In the genomic region with DNA sequence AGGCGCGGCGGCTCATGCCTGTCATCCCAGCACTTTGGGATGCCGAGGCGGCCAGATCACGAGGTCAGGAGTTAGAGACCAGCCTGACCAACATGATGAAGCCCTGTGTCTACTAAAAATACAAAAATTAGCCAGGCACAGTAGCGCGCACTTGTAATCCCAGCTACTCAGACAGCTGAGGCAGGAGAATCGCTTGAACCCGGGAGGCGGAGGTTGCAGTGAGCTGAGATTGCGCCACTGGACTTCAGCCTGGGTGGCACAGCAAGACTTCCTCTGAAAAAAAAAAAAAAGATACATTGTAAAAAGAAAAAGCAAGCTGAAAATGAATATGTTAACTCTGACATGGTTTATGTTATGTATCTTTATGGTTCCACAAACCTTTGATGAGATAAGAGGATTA, we compare ENCODE assay signal across 1 cellular context.
TF ChIP-seq lines count a peak whose summit lies in the region.

No MANE protein-coding gene starts in this region.

TF ChIP-seq in HepG2, 621 proteins besides CTCF, POLR2A, EP300 and RAD21:
- peak; percentile 62; the same call in 1 of the 2 replicates for TF ChIP-seq CEBPB (IDR thresholded peaks at IDR 0.05; ENCODE audit: borderline replicate concordance, low read depth, low read length)
- TF ChIP-seq ZNF564 (CRISPR knock-in tag; IDR thresholded peaks at IDR 0.05), result peak; percentile 95
- no peak for TF ChIP-seq SATB2 (CRISPR knock-in tag; IDR thresholded peaks at IDR 0.05)
- TF ChIP-seq ZFP36 (IDR thresholded peaks at IDR 0.05; ENCODE audit: borderline replicate concordance, low read depth, low read length, partially characterized antibody), result no peak
- peak; percentile 45 for TF ChIP-seq HNF4A (CRISPR knock-in tag; IDR thresholded peaks at IDR 0.05)
- TF ChIP-seq, protein P1, sequence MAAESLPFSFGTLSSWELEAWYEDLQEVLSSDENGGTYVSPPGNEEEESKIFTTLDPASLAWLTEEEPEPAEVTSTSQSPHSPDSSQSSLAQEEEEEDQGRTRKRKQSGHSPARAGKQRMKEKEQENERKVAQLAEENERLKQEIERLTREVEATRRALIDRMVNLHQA (CRISPR knock-in tag; IDR thresholded peaks at IDR 0.05), result no peak
- TF ChIP-seq ZNF331 (CRISPR knock-in tag; IDR thresholded peaks at IDR 0.05), result no peak
- TF ChIP-seq, protein P2, sequence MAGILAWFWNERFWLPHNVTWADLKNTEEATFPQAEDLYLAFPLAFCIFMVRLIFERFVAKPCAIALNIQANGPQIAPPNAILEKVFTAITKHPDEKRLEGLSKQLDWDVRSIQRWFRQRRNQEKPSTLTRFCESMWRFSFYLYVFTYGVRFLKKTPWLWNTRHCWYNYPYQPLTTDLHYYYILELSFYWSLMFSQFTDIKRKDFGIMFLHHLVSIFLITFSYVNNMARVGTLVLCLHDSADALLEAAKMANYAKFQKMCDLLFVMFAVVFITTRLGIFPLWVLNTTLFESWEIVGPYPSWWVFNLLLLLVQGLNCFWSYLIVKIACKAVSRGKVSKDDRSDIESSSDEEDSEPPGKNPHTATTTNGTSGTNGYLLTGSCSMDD (CRISPR knock-in tag; IDR thresholded peaks at IDR 0.05), result no peak
- TF ChIP-seq, protein P3, sequence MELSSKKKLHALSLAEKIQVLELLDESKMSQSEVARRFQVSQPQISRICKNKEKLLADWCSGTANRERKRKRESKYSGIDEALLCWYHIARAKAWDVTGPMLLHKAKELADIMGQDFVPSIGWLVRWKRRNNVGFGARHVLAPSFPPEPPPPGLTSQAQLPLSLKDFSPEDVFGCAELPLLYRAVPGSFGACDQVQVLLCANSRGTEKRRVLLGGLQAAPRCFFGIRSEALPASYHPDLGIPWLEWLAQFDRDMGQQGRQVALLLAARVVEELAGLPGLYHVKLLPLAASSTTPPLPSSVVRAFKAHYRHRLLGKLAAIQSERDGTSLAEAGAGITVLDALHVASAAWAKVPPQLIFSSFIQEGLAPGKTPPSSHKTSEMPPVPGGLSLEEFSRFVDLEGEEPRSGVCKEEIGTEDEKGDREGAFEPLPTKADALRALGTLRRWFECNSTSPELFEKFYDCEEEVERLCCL (CRISPR knock-in tag; IDR thresholded peaks at IDR 0.05; ENCODE audit: borderline replicate concordance), result no peak
- TF ChIP-seq, protein P4, sequence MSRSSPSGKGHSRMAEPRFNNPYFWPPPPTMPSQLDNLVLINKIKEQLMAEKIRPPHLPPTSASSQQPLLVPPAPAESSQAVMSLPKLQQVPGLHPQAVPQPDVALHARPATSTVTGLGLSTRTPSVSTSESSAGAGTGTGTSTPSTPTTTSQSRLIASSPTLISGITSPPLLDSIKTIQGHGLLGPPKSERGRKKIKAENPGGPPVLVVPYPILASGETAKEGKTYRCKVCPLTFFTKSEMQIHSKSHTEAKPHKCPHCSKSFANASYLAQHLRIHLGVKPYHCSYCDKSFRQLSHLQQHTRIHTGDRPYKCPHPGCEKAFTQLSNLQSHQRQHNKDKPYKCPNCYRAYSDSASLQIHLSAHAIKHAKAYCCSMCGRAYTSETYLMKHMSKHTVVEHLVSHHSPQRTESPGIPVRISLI (CRISPR knock-in tag; IDR thresholded peaks at IDR 0.05; ENCODE audit: borderline replicate concordance), result peak; percentile 66
- no peak for TF ChIP-seq MTF2 (CRISPR knock-in tag; IDR thresholded peaks at IDR 0.05; ENCODE audit: borderline replicate concordance)
- TF ChIP-seq JUN (CRISPR knock-in tag; IDR thresholded peaks at IDR 0.05), result no peak
- no peak for TF ChIP-seq TCF12 (IDR thresholded peaks at IDR 0.05)
- 0 out of 2 replicates have a peak, but pooled peaks have one; percentile 7 for TF ChIP-seq TCF12 (CRISPR knock-in tag; IDR thresholded peaks at IDR 0.05)
- peak; percentile 66 for TF ChIP-seq CEBPG (CRISPR knock-in tag; IDR thresholded peaks at IDR 0.05)
- TF ChIP-seq, protein P5, sequence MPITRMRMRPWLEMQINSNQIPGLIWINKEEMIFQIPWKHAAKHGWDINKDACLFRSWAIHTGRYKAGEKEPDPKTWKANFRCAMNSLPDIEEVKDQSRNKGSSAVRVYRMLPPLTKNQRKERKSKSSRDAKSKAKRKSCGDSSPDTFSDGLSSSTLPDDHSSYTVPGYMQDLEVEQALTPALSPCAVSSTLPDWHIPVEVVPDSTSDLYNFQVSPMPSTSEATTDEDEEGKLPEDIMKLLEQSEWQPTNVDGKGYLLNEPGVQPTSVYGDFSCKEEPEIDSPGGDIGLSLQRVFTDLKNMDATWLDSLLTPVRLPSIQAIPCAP (CRISPR knock-in tag; IDR thresholded peaks at IDR 0.05; ENCODE audit: low read depth), result no peak
- TF ChIP-seq SALL1 (CRISPR knock-in tag; IDR thresholded peaks at IDR 0.05), result 0 out of 2 replicates have a peak, but pooled peaks have one; percentile 27
- TF ChIP-seq, protein P6, sequence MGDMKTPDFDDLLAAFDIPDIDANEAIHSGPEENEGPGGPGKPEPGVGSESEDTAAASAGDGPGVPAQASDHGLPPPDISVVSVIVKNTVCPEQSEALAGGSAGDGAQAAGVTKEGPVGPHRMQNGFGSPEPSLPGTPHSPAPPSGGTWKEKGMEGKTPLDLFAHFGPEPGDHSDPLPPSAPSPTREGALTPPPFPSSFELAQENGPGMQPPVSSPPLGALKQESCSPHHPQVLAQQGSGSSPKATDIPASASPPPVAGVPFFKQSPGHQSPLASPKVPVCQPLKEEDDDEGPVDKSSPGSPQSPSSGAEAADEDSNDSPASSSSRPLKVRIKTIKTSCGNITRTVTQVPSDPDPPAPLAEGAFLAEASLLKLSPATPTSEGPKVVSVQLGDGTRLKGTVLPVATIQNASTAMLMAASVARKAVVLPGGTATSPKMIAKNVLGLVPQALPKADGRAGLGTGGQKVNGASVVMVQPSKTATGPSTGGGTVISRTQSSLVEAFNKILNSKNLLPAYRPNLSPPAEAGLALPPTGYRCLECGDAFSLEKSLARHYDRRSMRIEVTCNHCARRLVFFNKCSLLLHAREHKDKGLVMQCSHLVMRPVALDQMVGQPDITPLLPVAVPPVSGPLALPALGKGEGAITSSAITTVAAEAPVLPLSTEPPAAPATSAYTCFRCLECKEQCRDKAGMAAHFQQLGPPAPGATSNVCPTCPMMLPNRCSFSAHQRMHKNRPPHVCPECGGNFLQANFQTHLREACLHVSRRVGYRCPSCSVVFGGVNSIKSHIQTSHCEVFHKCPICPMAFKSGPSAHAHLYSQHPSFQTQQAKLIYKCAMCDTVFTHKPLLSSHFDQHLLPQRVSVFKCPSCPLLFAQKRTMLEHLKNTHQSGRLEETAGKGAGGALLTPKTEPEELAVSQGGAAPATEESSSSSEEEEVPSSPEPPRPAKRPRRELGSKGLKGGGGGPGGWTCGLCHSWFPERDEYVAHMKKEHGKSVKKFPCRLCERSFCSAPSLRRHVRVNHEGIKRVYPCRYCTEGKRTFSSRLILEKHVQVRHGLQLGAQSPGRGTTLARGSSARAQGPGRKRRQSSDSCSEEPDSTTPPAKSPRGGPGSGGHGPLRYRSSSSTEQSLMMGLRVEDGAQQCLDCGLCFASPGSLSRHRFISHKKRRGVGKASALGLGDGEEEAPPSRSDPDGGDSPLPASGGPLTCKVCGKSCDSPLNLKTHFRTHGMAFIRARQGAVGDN (CRISPR knock-in tag; IDR thresholded peaks at IDR 0.05), result 0 out of 2 replicates have a peak, but pooled peaks have one; percentile 16
